14 cellular contexts compared by ENCODE assay signal in genomic region chr12:79522237-79522636, GRCh38.
"Had no signal": no experiment of that assay in that cellular context is flagged by ENCODE, and none has a peak within 500 bp of the region (broad histone marks: within the 10 kb centered on the region; RNA-seq: fewer than 3 reads in every experiment).

No MANE protein-coding gene starts in this region.

- H3K4me1 Mint-ChIP-seq: activated naive CD8-positive, alpha-beta T cell treated with anti-CD3 and anti-CD28 coated beads, Interleukin-2, amount 50 U/mL, for 24 hours; activated T-helper 17 cell treated with anti-CD3 and anti-CD28 coated beads, Interleukin-2, amount 50 U/mL, for 72 hours; stimulated activated effector memory CD8-positive, alpha-beta T cell treated with anti-CD3 and anti-CD28 coated beads, Interleukin-12 subunit alpha, Interleukin-12 subunit beta, amount 100 ng/mL, for 72 hours; T-cell had no signal

- ATAC-seq: activated naive CD8-positive, alpha-beta T cell treated with anti-CD3 and anti-CD28 coated beads, Interleukin-2, amount 50 U/mL, for 24 hours; stimulated activated effector memory CD8-positive, alpha-beta T cell treated with anti-CD3 and anti-CD28 coated beads, Interleukin-12 subunit alpha, Interleukin-12 subunit beta, amount 100 ng/mL, for 72 hours; T-cell had no signal

- H3K27me3 Mint-ChIP-seq: activated naive CD8-positive, alpha-beta T cell treated with anti-CD3 and anti-CD28 coated beads, Interleukin-2, amount 50 U/mL, for 24 hours; activated T-helper 17 cell treated with anti-CD3 and anti-CD28 coated beads, Interleukin-2, amount 50 U/mL, for 72 hours; T-cell had no signal

- H3K27me3 ChIP-seq: esophagus muscularis mucosa, ovary had no signal

- H3K27ac ChIP-seq: esophagus muscularis mucosa, ovary had no signal

- H3K27ac Mint-ChIP-seq: activated naive CD8-positive, alpha-beta T cell treated with anti-CD3 and anti-CD28 coated beads, Interleukin-2, amount 50 U/mL, for 24 hours; activated T-helper 17 cell treated with anti-CD3 and anti-CD28 coated beads, Interleukin-2, amount 50 U/mL, for 72 hours; nephron progenitor cell; stimulated activated effector memory CD8-positive, alpha-beta T cell treated with anti-CD3 and anti-CD28 coated beads, Interleukin-12 subunit alpha, Interleukin-12 subunit beta, amount 100 ng/mL, for 72 hours; T-cell had no signal

- H3K9me3 ChIP-seq: esophagus muscularis mucosa, ovary had no signal

- H3K4me3 Mint-ChIP-seq: activated naive CD8-positive, alpha-beta T cell treated with anti-CD3 and anti-CD28 coated beads, Interleukin-2, amount 50 U/mL, for 24 hours; activated T-helper 17 cell treated with anti-CD3 and anti-CD28 coated beads, Interleukin-2, amount 50 U/mL, for 72 hours; nephron progenitor cell; stimulated activated effector memory CD8-positive, alpha-beta T cell treated with anti-CD3 and anti-CD28 coated beads, Interleukin-12 subunit alpha, Interleukin-12 subunit beta, amount 100 ng/mL, for 72 hours; T-cell had no signal

- DNase-seq: activated CD4-positive, CD25-positive, alpha-beta regulatory T cell treated with anti-CD3 and anti-CD28 coated beads, Interleukin-2, amount 50 U/mL, for 72 hours; activated naive CD4-positive, alpha-beta T cell treated with Interleukin-2 at 50 U/mL for 16 hours; activated naive CD8-positive, alpha-beta T cell treated with anti-CD3 and anti-CD28 coated beads, Interleukin-2, amount 50 U/mL, for 24 hours; aorta; hypothalamus; nephron progenitor cell; ovary; stimulated activated CD4-positive, alpha-beta T cell treated with anti-CD3 and anti-CD28 coated beads, Interleukin-12 subunit alpha, Interleukin-12 subunit beta, amount 100 ng/mL, for 4 hours; T-cell; T-helper 9 cell had no signal

- H3K4me3 ChIP-seq: esophagus muscularis mucosa, ovary had no signal

- H3K36me3 Mint-ChIP-seq: stimulated activated effector memory CD8-positive, alpha-beta T cell treated with anti-CD3 and anti-CD28 coated beads, Interleukin-12 subunit alpha, Interleukin-12 subunit beta, amount 100 ng/mL, for 72 hours; T-cell had no signal

- H3K36me3 ChIP-seq: esophagus muscularis mucosa, ovary had no signal

- H3K9me3 Mint-ChIP-seq: activated naive CD8-positive, alpha-beta T cell treated with anti-CD3 and anti-CD28 coated beads, Interleukin-2, amount 50 U/mL, for 24 hours; activated T-helper 17 cell treated with anti-CD3 and anti-CD28 coated beads, Interleukin-2, amount 50 U/mL, for 72 hours; nephron progenitor cell; T-cell had no signal

- FAIRE-seq: endometrium had no signal
